Comparison of ENCODE assay signal across 25 cellular contexts in genomic region chr4:7591409-7592063, GRCh38.
"Had no signal": no experiment of that assay in that cellular context is flagged by ENCODE, and none has a peak within 500 bp of the region (broad histone marks: within the 10 kb centered on the region; RNA-seq: fewer than 3 reads in every experiment).

No MANE protein-coding gene starts in this region.

- ATAC-seq: activated CD4-positive, alpha-beta T cell treated with anti-CD3 and anti-CD28 coated beads for 36 hours; activated CD4-positive, CD25-positive, alpha-beta regulatory T cell treated with anti-CD3 and anti-CD28 coated beads, Interleukin-2, amount 50 U/mL, for 24 hours; activated CD8-positive, alpha-beta memory T cell treated with anti-CD3 and anti-CD28 coated beads, Interleukin-2, amount 10 ng/mL, durations not matched to agents 7 days and 5 days; activated naive CD8-positive, alpha-beta T cell treated with anti-CD3 and anti-CD28 coated beads, Interleukin-2, amount 50 U/mL, for 24 hours; K562; Panc1 had no signal

- FAIRE-seq: K562 had no signal

- H3K9me3 ChIP-seq: SJCRH30 had no signal

- H3K4me1 ChIP-seq: SJCRH30 had no signal

- DNase-seq: activated CD4-positive, alpha-beta memory T cell treated with anti-CD3 and anti-CD28 coated beads for 36 hours; activated CD4-positive, alpha-beta T cell treated with anti-CD3 and anti-CD28 coated beads for 36 hours; activated CD4-positive, alpha-beta T cell treated with anti-CD3 and anti-CD28 coated beads, Interleukin-2, amount 50 U/mL, for 1 hour; activated CD8-positive, alpha-beta memory T cell treated with anti-CD3 and anti-CD28 coated beads, Interleukin-2, amount 10 ng/mL, durations not matched to agents 7 days and 5 days; activated CD8-positive, alpha-beta memory T cell treated with anti-CD3 and anti-CD28 coated beads, Interleukin-2, amount 50 U/mL, for 48 hours; activated effector memory CD4-positive, alpha-beta T cell treated with Interleukin-2 at 50 U/mL for 16 hours; activated naive CD4-positive, alpha-beta T cell treated with anti-CD3 and anti-CD28 coated beads, Interleukin-2, amount 10 ng/mL, durations not matched to agents 7 days and 5 days; activated naive CD8-positive, alpha-beta T cell treated with anti-CD3 and anti-CD28 coated beads, Interleukin-2, amount 50 U/mL, for 24 hours; activated T-cell treated with anti-CD3 and anti-CD28 coated beads, Interleukin-2, amount 50 U/mL, for 48 hours; brain microvascular endothelial cell; NCI-H1105; NCI-H1417 treated with DMSO at 0.1 percent for 48 hours; NCI-H187 treated with DMSO at 0.1 percent for 48 hours; NCI-H2081; NCI-H2171 treated with DMSO at 0.1 percent for 48 hours; NCI-H2227 treated with DMSO at 0.1 percent for 48 hours; NCI-H446 treated with DMSO at 0.1 percent for 48 hours; NCI-H524 treated with DMSO at 0.1 percent for 48 hours; SHP77; SJCRH30; T1000 had no signal

- H3K4me3 ChIP-seq: K562, SJCRH30, SK-N-MC had no signal

- H3K36me3 ChIP-seq: brain microvascular endothelial cell, SJCRH30 had no signal

- H3K27me3 ChIP-seq: SJCRH30 had no signal

- H3K27ac ChIP-seq: brain microvascular endothelial cell, SJCRH30, SK-N-MC had no signal
